2 cellular contexts compared by ENCODE assay signal in the genomic region with DNA sequence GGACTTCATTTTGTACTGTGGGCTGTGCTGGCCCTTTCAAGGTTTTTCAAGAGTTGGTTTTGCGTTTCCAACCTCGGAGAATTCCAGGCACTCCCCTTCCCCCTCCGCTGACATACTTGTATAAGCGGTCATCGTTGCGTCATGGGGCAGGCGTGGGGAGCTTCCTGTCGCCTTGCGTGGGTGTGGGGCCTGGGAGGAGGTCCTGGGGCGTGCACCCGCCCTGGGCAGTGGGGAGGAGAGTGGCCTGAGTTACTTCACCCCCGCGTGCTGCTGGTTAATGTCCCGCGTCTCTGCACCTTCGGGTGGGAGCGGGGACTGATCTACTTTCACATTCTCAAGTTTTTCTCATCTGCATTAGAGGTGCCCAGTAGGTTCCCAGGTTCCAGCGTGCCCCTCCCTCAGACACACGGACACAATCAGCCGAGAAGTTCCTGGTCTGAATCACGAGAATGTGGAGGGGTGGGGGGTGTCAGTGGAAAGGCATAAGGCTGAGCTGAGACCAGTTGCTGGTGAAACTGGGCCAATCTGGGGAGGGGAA.
TF ChIP-seq lines count a peak whose summit lies in the region.

No MANE protein-coding gene starts in this region.

TF ChIP-seq in IMR-90, 13 proteins besides CTCF, POLR2A, EP300 and RAD21:
- TF ChIP-seq MAZ (IDR thresholded peaks at IDR 0.05; ENCODE audit: borderline replicate concordance, low read depth, low read length), result peak; percentile 70; the same call in 1 of the 2 replicates
- TF ChIP-seq RCOR1 (IDR thresholded peaks at IDR 0.05; ENCODE audit: insufficient replicate concordance, low read length), result no peak
- peak; percentile 91 for TF ChIP-seq CEBPB (IDR thresholded peaks at IDR 0.05; ENCODE audit: low read depth, low read length)
- TF ChIP-seq, protein P1, sequence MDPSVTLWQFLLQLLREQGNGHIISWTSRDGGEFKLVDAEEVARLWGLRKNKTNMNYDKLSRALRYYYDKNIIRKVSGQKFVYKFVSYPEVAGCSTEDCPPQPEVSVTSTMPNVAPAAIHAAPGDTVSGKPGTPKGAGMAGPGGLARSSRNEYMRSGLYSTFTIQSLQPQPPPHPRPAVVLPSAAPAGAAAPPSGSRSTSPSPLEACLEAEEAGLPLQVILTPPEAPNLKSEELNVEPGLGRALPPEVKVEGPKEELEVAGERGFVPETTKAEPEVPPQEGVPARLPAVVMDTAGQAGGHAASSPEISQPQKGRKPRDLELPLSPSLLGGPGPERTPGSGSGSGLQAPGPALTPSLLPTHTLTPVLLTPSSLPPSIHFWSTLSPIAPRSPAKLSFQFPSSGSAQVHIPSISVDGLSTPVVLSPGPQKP (IDR thresholded peaks at IDR 0.05; ENCODE audit: borderline replicate concordance, low read depth, low read length), result no peak
- no peak for TF ChIP-seq MAFK (IDR thresholded peaks at IDR 0.05; ENCODE audit: low read depth, low read length)
- peak; percentile 91; the same call in 1 of the 2 replicates for TF ChIP-seq CHD1 (IDR thresholded peaks at IDR 0.05; ENCODE audit: low read depth, low read length)
- TF ChIP-seq, protein P2, sequence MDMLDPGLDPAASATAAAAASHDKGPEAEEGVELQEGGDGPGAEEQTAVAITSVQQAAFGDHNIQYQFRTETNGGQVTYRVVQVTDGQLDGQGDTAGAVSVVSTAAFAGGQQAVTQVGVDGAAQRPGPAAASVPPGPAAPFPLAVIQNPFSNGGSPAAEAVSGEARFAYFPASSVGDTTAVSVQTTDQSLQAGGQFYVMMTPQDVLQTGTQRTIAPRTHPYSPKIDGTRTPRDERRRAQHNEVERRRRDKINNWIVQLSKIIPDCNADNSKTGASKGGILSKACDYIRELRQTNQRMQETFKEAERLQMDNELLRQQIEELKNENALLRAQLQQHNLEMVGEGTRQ (IDR thresholded peaks at IDR 0.05; ENCODE audit: low read depth, low read length), result peak; percentile 18; the same call in 1 of the 2 replicates
- TF ChIP-seq FOS (IDR thresholded peaks at IDR 0.05; ENCODE audit: low read depth, low read length), result no peak
- TF ChIP-seq SMC3 (IDR thresholded peaks at IDR 0.05; ENCODE audit: low read depth, low read length), result no peak
- TF ChIP-seq MXI1 (IDR thresholded peaks at IDR 0.05; ENCODE audit: borderline replicate concordance, low read depth, low read length), result peak; percentile 38; the same call in 1 of the 2 replicates
- TF ChIP-seq BHLHE40 (IDR thresholded peaks at IDR 0.05; ENCODE audit: low read depth, low read length), result peak; percentile 67

TF ChIP-seq in K562, 482 proteins besides CTCF, POLR2A, EP300 and RAD21 (continues in another document):
- peak; percentile 35; the same call in 1 of the 2 replicates for TF ChIP-seq PTBP1 (IDR thresholded peaks at IDR 0.05; ENCODE audit: low read depth, low read length)
- TF ChIP-seq SMAD3 (CRISPR knock-in tag; conservative IDR thresholded peaks at IDR 0.05), result no peak
- no peak for TF ChIP-seq IRF2 (CRISPR knock-in tag; IDR thresholded peaks at IDR 0.05)
- TF ChIP-seq ZNF408 (CRISPR knock-in tag; IDR thresholded peaks at IDR 0.05; ENCODE audit: low read depth), result no peak
- no peak for TF ChIP-seq PHTF2 (CRISPR knock-in tag; IDR thresholded peaks at IDR 0.05)
- no peak for TF ChIP-seq ZNF41 (CRISPR knock-in tag; conservative IDR thresholded peaks at IDR 0.05)
- TF ChIP-seq ADNP (tag; IDR thresholded peaks at IDR 0.05), result no peak
- TF ChIP-seq MYBL2 (IDR thresholded peaks at IDR 0.05; ENCODE audit: low read depth), result no peak
- TF ChIP-seq MYBL2 (CRISPR knock-in tag; IDR thresholded peaks at IDR 0.05; ENCODE audit: borderline replicate concordance), result no peak
- TF ChIP-seq, protein P3, sequence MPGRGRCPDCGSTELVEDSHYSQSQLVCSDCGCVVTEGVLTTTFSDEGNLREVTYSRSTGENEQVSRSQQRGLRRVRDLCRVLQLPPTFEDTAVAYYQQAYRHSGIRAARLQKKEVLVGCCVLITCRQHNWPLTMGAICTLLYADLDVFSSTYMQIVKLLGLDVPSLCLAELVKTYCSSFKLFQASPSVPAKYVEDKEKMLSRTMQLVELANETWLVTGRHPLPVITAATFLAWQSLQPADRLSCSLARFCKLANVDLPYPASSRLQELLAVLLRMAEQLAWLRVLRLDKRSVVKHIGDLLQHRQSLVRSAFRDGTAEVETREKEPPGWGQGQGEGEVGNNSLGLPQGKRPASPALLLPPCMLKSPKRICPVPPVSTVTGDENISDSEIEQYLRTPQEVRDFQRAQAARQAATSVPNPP (IDR thresholded peaks at IDR 0.05; ENCODE audit: borderline replicate concordance, insufficient read depth, insufficient read length), result no peak
- peak; percentile 35; the same call in 1 of the 2 replicates for TF ChIP-seq SOX6 (IDR thresholded peaks at IDR 0.05)
- TF ChIP-seq BRD9 (IDR thresholded peaks at IDR 0.05; ENCODE audit: low read depth, partially characterized antibody), result no peak
- no peak for TF ChIP-seq ZNF143 (CRISPR knock-in tag; IDR thresholded peaks at IDR 0.05)
- no peak for TF ChIP-seq NR4A1 (CRISPR knock-in tag; IDR thresholded peaks at IDR 0.05)
- no peak for TF ChIP-seq NR4A1 (tag; IDR thresholded peaks at IDR 0.05)
- TF ChIP-seq CTBP1 (IDR thresholded peaks at IDR 0.05; ENCODE audit: borderline replicate concordance), result peak; percentile 18; the same call in 1 of the 2 replicates
- peak; percentile 69 for TF ChIP-seq GABPA (tag; conservative IDR thresholded peaks at IDR 0.05; ENCODE audit: low read depth)
- TF ChIP-seq TAF7 (tag; IDR thresholded peaks at IDR 0.05), result no peak; the same call in 1 of the 2 replicates
- no peak for TF ChIP-seq WHSC1 (IDR thresholded peaks at IDR 0.05; ENCODE audit: low read length)
- peak; percentile 71 for TF ChIP-seq SUPT5H (IDR thresholded peaks at IDR 0.05)
- TF ChIP-seq ATF7 (IDR thresholded peaks at IDR 0.05), result peak; percentile 71
- TF ChIP-seq KAT7 (CRISPR knock-in tag; IDR thresholded peaks at IDR 0.05; ENCODE audit: borderline replicate concordance), result peak; percentile 6; the same call in 1 of the 2 replicates
- TF ChIP-seq EP400 (IDR thresholded peaks at IDR 0.05), result peak; percentile 62; the same call in 1 of the 2 replicates
- TF ChIP-seq, protein P4, sequence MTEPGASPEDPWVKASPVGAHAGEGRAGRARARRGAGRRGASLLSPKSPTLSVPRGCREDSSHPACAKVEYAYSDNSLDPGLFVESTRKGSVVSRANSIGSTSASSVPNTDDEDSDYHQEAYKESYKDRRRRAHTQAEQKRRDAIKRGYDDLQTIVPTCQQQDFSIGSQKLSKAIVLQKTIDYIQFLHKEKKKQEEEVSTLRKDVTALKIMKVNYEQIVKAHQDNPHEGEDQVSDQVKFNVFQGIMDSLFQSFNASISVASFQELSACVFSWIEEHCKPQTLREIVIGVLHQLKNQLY (CRISPR knock-in tag; conservative IDR thresholded peaks at IDR 0.05), result no peak
- TF ChIP-seq CHD1 (IDR thresholded peaks at IDR 0.05; ENCODE audit: low read length), result peak; percentile 7
- TF ChIP-seq ZC3H8 (IDR thresholded peaks at IDR 0.05), result no peak
- TF ChIP-seq ZNF175 (CRISPR knock-in tag; IDR thresholded peaks at IDR 0.05; ENCODE audit: low read depth), result no peak
- TF ChIP-seq BHLHE40 (IDR thresholded peaks at IDR 0.05; ENCODE audit: low read length), result peak; percentile 67
- TF ChIP-seq DACH1 (IDR thresholded peaks at IDR 0.05; ENCODE audit: partially characterized antibody), result no peak
- TF ChIP-seq, protein P5, sequence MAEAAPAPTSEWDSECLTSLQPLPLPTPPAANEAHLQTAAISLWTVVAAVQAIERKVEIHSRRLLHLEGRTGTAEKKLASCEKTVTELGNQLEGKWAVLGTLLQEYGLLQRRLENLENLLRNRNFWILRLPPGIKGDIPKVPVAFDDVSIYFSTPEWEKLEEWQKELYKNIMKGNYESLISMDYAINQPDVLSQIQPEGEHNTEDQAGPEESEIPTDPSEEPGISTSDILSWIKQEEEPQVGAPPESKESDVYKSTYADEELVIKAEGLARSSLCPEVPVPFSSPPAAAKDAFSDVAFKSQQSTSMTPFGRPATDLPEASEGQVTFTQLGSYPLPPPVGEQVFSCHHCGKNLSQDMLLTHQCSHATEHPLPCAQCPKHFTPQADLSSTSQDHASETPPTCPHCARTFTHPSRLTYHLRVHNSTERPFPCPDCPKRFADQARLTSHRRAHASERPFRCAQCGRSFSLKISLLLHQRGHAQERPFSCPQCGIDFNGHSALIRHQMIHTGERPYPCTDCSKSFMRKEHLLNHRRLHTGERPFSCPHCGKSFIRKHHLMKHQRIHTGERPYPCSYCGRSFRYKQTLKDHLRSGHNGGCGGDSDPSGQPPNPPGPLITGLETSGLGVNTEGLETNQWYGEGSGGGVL (CRISPR knock-in tag; IDR thresholded peaks at IDR 0.05), result no peak
- no peak for TF ChIP-seq NUFIP1 (IDR thresholded peaks at IDR 0.05; ENCODE audit: partially characterized antibody)
- TF ChIP-seq, protein P6, sequence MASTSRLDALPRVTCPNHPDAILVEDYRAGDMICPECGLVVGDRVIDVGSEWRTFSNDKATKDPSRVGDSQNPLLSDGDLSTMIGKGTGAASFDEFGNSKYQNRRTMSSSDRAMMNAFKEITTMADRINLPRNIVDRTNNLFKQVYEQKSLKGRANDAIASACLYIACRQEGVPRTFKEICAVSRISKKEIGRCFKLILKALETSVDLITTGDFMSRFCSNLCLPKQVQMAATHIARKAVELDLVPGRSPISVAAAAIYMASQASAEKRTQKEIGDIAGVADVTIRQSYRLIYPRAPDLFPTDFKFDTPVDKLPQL (IDR thresholded peaks at IDR 0.05; ENCODE audit: extremely low read depth, insufficient read length), result no peak
- TF ChIP-seq ZNF282 (CRISPR knock-in tag; IDR thresholded peaks at IDR 0.05), result no peak
- peak; percentile 64 for TF ChIP-seq GABPB1 (CRISPR knock-in tag; IDR thresholded peaks at IDR 0.05)
- TF ChIP-seq NFIX (CRISPR knock-in tag; IDR thresholded peaks at IDR 0.05; ENCODE audit: low read depth), result no peak
- no peak for TF ChIP-seq C11orf30 (IDR thresholded peaks at IDR 0.05; ENCODE audit: low read depth)
- no peak for TF ChIP-seq ZNF165 (CRISPR knock-in tag; IDR thresholded peaks at IDR 0.05; ENCODE audit: borderline replicate concordance)
- TF ChIP-seq GABPB2 (CRISPR knock-in tag; conservative IDR thresholded peaks at IDR 0.05), result no peak
- TF ChIP-seq, protein P7, sequence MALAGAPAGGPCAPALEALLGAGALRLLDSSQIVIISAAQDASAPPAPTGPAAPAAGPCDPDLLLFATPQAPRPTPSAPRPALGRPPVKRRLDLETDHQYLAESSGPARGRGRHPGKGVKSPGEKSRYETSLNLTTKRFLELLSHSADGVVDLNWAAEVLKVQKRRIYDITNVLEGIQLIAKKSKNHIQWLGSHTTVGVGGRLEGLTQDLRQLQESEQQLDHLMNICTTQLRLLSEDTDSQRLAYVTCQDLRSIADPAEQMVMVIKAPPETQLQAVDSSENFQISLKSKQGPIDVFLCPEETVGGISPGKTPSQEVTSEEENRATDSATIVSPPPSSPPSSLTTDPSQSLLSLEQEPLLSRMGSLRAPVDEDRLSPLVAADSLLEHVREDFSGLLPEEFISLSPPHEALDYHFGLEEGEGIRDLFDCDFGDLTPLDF (CRISPR knock-in tag; IDR thresholded peaks at IDR 0.05), result peak; percentile 1; the same call in 1 of the 2 replicates
- peak; percentile 31 to 62; a peak in 2 of 4 replicates for TF ChIP-seq TEAD1 (CRISPR knock-in tag; IDR thresholded peaks at IDR 0.05)
- TF ChIP-seq, protein P8, sequence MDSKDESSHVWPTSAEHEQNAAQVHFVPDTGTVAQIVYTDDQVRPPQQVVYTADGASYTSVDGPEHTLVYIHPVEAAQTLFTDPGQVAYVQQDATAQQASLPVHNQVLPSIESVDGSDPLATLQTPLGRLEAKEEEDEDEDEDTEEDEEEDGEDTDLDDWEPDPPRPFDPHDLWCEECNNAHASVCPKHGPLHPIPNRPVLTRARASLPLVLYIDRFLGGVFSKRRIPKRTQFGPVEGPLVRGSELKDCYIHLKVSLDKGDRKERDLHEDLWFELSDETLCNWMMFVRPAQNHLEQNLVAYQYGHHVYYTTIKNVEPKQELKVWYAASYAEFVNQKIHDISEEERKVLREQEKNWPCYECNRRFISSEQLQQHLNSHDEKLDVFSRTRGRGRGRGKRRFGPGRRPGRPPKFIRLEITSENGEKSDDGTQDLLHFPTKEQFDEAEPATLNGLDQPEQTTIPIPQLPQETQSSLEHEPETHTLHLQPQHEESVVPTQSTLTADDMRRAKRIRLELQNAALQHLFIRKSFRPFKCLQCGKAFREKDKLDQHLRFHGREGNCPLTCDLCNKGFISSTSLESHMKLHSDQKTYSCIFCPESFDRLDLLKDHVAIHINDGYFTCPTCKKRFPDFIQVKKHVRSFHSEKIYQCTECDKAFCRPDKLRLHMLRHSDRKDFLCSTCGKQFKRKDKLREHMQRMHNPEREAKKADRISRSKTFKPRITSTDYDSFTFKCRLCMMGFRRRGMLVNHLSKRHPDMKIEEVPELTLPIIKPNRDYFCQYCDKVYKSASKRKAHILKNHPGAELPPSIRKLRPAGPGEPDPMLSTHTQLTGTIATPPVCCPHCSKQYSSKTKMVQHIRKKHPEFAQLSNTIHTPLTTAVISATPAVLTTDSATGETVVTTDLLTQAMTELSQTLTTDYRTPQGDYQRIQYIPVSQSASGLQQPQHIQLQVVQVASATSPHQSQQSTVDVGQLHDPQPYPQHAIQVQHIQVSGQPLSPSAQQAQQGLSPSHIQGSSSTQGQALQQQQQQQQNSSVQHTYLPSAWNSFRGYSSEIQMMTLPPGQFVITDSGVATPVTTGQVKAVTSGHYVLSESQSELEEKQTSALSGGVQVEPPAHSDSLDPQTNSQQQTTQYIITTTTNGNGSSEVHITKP (IDR thresholded peaks at IDR 0.05; ENCODE audit: partially characterized antibody), result no peak
- TF ChIP-seq TEAD4 (IDR thresholded peaks at IDR 0.05; ENCODE audit: low read length), result peak; percentile 55
- peak; percentile 67; the same call in 1 of the 2 replicates for TF ChIP-seq TEAD4 (CRISPR knock-in tag; IDR thresholded peaks at IDR 0.05; ENCODE audit: borderline replicate concordance)
- TF ChIP-seq HCFC1 (IDR thresholded peaks at IDR 0.05; ENCODE audit: low read depth, low read length), result no peak
- no peak for TF ChIP-seq HNRNPK (IDR thresholded peaks at IDR 0.05; ENCODE audit: low read depth, low read length, poor library complexity, severe bottlenecking)
- 0 out of 2 replicates have a peak, but pooled peaks have one; percentile 49 for TF ChIP-seq HNRNPL (IDR thresholded peaks at IDR 0.05; ENCODE audit: low read depth, low read length)
- TF ChIP-seq ETV1 (tag; conservative IDR thresholded peaks at IDR 0.05; ENCODE audit: low read depth), result peak; percentile 79
- no peak for TF ChIP-seq MCM5 (IDR thresholded peaks at IDR 0.05; ENCODE audit: low read depth)
- TF ChIP-seq SLC30A9 (CRISPR knock-in tag; IDR thresholded peaks at IDR 0.05), result no peak
- no peak for TF ChIP-seq ZNF780A (CRISPR knock-in tag; IDR thresholded peaks at IDR 0.05)
- TF ChIP-seq ZNF75A (CRISPR knock-in tag; IDR thresholded peaks at IDR 0.05), result no peak
- no peak for TF ChIP-seq PCBP1 (IDR thresholded peaks at IDR 0.05; ENCODE audit: low read depth, low read length, poor library complexity, severe bottlenecking)
- TF ChIP-seq TAF1 (IDR thresholded peaks at IDR 0.05; ENCODE audit: control insufficient read depth, extremely low read depth, insufficient read depth, low read length, severe bottlenecking), result peak; percentile 43
